In genomic region chr10:62076872-62077271, GRCh38 we compare ENCODE assay signal across 9 cellular contexts.
A peak's percentile ranks its signal among the peaks of the same experiment; 100 is the strongest.
DNase-seq lines count a peak whose midpoint lies in the region; ATAC-seq lines count a peak whose summit lies in the region.
"Had no signal": no experiment of that assay in that cellular context is flagged by ENCODE, and none has a peak within 500 bp of the region (broad histone marks: within the 10 kb centered on the region; RNA-seq: fewer than 3 reads in every experiment).

No MANE protein-coding gene starts in this region.

- DNase-seq in AG08396 (ENCODE audit: low spot score) (peak; percentile 42), NCI-H146 treated with DMSO at 0.1 percent for 48 hours (lab: John Stamatoyannopoulos, UW; ENCODE audit: unreplicated experiment) (peak; percentile 14), naive B cell (no peak), SKM-1 (lab: John Stamatoyannopoulos, UW; ENCODE audit: unreplicated experiment) (no peak), NCI-H2029 treated with DMSO at 0.1 percent for 48 hours (lab: John Stamatoyannopoulos, UW) (no peak)
- no peak for DNase-seq in central memory CD8-positive, alpha-beta T cell (ENCODE audit: low spot score in 2 of 2)
- DNase-seq: NCI-H2029 had no signal

- peaks cover 39% of the 10 kb centered on the region for H3K4me1 Mint-ChIP-seq in central memory CD8-positive, alpha-beta T cell
- H3K4me1 Mint-ChIP-seq in naive B cell: peaks cover 54 to 81% (median 73%) of the 10 kb centered on the region in 3 donors

- H3K27ac Mint-ChIP-seq in central memory CD8-positive, alpha-beta T cell (ENCODE audit: low read depth): peak overlapping the region; percentile 58
- peak overlapping the region in 5 of 6 donors; percentile 69 to 97 (median 92) for H3K27ac Mint-ChIP-seq in naive B cell

- H3K9me3 Mint-ChIP-seq in central memory CD8-positive, alpha-beta T cell: no peaks in the 10 kb centered on the region
- peaks cover 0 to 4% (median 0%) of the 10 kb centered on the region in 7 donors for H3K9me3 Mint-ChIP-seq in naive B cell

- H3K36me3 Mint-ChIP-seq in central memory CD8-positive, alpha-beta T cell (ENCODE audit: insufficient read depth): peaks cover 19% of the 10 kb centered on the region
- H3K36me3 Mint-ChIP-seq in naive B cell: peaks cover 42 to 61% of the 10 kb centered on the region in 2 donors

- ATAC-seq in central memory CD8-positive, alpha-beta T cell (replicated peaks; ENCODE audit: extremely low read depth, poor library complexity, severe bottlenecking): no peak
- ATAC-seq in naive B cell (ENCODE audit: low read depth in 2 of 2) (no peak), GM18498 (IDR thresholded peaks at IDR 0.05; ENCODE audit: unreplicated experiment) (no peak), HG03280 (IDR thresholded peaks at IDR 0.05; ENCODE audit: unreplicated experiment) (no peak)

- no peaks in the 10 kb centered on the region for H3K27me3 Mint-ChIP-seq in central memory CD8-positive, alpha-beta T cell
- H3K27me3 Mint-ChIP-seq in naive B cell: no peaks in the 10 kb centered on the region

- no peak overlapping the region for H3K4me3 Mint-ChIP-seq in central memory CD8-positive, alpha-beta T cell
- H3K4me3 Mint-ChIP-seq in naive B cell: peak overlapping the region in 6 of 8 donors; percentile 1 to 75 (median 40)

Comparison
In these comparisons a context has a peak if more than half of its experiments do, and no peak if none do; other contexts are left out.
1. DNase-seq: peak in AG08396 (single experiment) and NCI-H146 treated with DMSO at 0.1 percent for 48 hours (single experiment); none in central memory CD8-positive, alpha-beta T cell (0 of 2), naive B cell (single experiment), SKM-1 (single experiment) and NCI-H2029 treated with DMSO at 0.1 percent for 48 hours (single experiment).